In the genomic region with DNA sequence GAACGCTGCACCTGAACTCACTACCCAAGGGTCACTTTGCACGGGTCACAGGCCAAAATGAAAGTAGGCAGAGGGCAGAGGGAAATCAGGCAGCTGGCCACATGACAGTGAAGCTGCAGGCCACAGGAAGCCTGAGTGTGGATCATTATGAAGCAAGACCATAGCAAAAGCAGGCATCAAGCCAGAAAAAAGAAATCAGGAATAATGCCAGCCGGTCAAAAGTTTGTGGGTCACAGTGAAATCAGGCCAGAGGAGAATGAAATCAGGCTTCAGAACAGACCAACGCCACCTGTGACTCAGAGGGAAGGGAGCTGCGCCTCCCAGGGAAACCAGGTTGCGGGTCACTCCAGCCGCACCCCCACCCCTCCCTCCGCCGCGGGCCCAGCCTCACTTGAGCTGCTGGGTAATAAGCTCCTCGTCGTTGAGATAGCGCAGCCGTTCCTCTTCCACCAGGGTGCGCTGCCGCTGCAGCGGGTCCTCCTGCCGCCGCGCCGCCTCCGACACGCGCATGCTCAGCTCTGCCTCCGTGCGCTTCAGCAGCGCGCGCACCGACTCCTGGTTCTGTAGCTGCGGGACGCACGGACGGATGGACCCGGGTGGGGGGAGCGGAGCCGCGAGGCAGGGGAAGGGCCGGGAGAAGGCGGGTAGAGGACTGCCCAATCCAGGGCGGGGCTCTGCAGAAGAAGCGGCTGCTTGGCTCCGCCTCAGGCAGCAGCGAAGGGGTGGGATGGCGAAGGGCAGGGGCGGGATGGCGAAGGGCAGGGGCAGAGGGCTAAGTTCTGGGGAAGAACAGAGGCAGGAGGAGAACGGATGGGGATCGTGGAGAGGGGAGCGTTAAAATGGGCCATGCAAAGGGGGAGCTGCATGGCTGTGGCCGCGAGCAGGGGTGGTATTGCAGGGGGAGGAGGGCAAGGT, we compare ENCODE assay signal across 1 cellular context.
TF ChIP-seq lines count a peak whose summit lies in the region.

No MANE protein-coding gene starts in this region.

TF ChIP-seq in WTC11, 78 proteins besides CTCF, POLR2A, EP300 and RAD21 (continued from another document):
- TF ChIP-seq, protein P1, sequence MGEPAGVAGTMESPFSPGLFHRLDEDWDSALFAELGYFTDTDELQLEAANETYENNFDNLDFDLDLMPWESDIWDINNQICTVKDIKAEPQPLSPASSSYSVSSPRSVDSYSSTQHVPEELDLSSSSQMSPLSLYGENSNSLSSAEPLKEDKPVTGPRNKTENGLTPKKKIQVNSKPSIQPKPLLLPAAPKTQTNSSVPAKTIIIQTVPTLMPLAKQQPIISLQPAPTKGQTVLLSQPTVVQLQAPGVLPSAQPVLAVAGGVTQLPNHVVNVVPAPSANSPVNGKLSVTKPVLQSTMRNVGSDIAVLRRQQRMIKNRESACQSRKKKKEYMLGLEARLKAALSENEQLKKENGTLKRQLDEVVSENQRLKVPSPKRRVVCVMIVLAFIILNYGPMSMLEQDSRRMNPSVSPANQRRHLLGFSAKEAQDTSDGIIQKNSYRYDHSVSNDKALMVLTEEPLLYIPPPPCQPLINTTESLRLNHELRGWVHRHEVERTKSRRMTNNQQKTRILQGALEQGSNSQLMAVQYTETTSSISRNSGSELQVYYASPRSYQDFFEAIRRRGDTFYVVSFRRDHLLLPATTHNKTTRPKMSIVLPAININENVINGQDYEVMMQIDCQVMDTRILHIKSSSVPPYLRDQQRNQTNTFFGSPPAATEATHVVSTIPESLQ (CRISPR knock-in tag; IDR thresholded peaks at IDR 0.05): no peak
- no peak for TF ChIP-seq HMGA2 (CRISPR knock-in tag; IDR thresholded peaks at IDR 0.05)
- TF ChIP-seq FOXK1 (CRISPR knock-in tag; IDR thresholded peaks at IDR 0.05): peak; percentile 26; the same call in 1 of the 2 replicates
- TF ChIP-seq TCF7 (CRISPR knock-in tag; IDR thresholded peaks at IDR 0.05; ENCODE audit: low read depth): no peak
- TF ChIP-seq, protein P2, sequence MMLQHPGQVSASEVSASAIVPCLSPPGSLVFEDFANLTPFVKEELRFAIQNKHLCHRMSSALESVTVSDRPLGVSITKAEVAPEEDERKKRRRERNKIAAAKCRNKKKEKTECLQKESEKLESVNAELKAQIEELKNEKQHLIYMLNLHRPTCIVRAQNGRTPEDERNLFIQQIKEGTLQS (CRISPR knock-in tag; conservative IDR thresholded peaks at IDR 0.05): no peak
- no peak for TF ChIP-seq ZNF416 (CRISPR knock-in tag; IDR thresholded peaks at IDR 0.05)
- TF ChIP-seq, protein P3, sequence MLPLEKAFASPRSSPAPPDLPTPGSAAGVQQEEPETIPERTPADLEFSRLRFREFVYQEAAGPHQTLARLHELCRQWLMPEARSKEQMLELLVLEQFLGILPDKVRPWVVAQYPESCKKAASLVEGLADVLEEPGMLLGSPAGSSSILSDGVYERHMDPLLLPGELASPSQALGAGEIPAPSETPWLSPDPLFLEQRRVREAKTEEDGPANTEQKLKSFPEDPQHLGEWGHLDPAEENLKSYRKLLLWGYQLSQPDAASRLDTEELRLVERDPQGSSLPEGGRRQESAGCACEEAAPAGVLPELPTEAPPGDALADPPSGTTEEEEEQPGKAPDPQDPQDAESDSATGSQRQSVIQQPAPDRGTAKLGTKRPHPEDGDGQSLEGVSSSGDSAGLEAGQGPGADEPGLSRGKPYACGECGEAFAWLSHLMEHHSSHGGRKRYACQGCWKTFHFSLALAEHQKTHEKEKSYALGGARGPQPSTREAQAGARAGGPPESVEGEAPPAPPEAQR (CRISPR knock-in tag; IDR thresholded peaks at IDR 0.05): no peak
- TF ChIP-seq NFE2L1 (CRISPR knock-in tag; IDR thresholded peaks at IDR 0.05): no peak
- TF ChIP-seq, protein P4, sequence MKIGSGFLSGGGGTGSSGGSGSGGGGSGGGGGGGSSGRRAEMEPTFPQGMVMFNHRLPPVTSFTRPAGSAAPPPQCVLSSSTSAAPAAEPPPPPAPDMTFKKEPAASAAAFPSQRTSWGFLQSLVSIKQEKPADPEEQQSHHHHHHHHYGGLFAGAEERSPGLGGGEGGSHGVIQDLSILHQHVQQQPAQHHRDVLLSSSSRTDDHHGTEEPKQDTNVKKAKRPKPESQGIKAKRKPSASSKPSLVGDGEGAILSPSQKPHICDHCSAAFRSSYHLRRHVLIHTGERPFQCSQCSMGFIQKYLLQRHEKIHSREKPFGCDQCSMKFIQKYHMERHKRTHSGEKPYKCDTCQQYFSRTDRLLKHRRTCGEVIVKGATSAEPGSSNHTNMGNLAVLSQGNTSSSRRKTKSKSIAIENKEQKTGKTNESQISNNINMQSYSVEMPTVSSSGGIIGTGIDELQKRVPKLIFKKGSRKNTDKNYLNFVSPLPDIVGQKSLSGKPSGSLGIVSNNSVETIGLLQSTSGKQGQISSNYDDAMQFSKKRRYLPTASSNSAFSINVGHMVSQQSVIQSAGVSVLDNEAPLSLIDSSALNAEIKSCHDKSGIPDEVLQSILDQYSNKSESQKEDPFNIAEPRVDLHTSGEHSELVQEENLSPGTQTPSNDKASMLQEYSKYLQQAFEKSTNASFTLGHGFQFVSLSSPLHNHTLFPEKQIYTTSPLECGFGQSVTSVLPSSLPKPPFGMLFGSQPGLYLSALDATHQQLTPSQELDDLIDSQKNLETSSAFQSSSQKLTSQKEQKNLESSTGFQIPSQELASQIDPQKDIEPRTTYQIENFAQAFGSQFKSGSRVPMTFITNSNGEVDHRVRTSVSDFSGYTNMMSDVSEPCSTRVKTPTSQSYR (CRISPR knock-in tag; IDR thresholded peaks at IDR 0.05): peak; percentile 67; the same call in 1 of the 2 replicates
- TF ChIP-seq, protein P5, sequence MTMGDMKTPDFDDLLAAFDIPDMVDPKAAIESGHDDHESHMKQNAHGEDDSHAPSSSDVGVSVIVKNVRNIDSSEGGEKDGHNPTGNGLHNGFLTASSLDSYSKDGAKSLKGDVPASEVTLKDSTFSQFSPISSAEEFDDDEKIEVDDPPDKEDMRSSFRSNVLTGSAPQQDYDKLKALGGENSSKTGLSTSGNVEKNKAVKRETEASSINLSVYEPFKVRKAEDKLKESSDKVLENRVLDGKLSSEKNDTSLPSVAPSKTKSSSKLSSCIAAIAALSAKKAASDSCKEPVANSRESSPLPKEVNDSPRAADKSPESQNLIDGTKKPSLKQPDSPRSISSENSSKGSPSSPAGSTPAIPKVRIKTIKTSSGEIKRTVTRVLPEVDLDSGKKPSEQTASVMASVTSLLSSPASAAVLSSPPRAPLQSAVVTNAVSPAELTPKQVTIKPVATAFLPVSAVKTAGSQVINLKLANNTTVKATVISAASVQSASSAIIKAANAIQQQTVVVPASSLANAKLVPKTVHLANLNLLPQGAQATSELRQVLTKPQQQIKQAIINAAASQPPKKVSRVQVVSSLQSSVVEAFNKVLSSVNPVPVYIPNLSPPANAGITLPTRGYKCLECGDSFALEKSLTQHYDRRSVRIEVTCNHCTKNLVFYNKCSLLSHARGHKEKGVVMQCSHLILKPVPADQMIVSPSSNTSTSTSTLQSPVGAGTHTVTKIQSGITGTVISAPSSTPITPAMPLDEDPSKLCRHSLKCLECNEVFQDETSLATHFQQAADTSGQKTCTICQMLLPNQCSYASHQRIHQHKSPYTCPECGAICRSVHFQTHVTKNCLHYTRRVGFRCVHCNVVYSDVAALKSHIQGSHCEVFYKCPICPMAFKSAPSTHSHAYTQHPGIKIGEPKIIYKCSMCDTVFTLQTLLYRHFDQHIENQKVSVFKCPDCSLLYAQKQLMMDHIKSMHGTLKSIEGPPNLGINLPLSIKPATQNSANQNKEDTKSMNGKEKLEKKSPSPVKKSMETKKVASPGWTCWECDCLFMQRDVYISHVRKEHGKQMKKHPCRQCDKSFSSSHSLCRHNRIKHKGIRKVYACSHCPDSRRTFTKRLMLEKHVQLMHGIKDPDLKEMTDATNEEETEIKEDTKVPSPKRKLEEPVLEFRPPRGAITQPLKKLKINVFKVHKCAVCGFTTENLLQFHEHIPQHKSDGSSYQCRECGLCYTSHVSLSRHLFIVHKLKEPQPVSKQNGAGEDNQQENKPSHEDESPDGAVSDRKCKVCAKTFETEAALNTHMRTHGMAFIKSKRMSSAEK (CRISPR knock-in tag; IDR thresholded peaks at IDR 0.05; ENCODE audit: borderline replicate concordance): no peak
- peak; percentile 58; the same call in 1 of the 2 replicates for TF ChIP-seq MYBL2 (CRISPR knock-in tag; IDR thresholded peaks at IDR 0.05)
- TF ChIP-seq, protein P6, sequence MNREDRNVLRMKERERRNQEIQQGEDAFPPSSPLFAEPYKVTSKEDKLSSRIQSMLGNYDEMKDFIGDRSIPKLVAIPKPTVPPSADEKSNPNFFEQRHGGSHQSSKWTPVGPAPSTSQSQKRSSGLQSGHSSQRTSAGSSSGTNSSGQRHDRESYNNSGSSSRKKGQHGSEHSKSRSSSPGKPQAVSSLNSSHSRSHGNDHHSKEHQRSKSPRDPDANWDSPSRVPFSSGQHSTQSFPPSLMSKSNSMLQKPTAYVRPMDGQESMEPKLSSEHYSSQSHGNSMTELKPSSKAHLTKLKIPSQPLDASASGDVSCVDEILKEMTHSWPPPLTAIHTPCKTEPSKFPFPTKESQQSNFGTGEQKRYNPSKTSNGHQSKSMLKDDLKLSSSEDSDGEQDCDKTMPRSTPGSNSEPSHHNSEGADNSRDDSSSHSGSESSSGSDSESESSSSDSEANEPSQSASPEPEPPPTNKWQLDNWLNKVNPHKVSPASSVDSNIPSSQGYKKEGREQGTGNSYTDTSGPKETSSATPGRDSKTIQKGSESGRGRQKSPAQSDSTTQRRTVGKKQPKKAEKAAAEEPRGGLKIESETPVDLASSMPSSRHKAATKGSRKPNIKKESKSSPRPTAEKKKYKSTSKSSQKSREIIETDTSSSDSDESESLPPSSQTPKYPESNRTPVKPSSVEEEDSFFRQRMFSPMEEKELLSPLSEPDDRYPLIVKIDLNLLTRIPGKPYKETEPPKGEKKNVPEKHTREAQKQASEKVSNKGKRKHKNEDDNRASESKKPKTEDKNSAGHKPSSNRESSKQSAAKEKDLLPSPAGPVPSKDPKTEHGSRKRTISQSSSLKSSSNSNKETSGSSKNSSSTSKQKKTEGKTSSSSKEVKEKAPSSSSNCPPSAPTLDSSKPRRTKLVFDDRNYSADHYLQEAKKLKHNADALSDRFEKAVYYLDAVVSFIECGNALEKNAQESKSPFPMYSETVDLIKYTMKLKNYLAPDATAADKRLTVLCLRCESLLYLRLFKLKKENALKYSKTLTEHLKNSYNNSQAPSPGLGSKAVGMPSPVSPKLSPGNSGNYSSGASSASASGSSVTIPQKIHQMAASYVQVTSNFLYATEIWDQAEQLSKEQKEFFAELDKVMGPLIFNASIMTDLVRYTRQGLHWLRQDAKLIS (CRISPR knock-in tag; IDR thresholded peaks at IDR 0.05; ENCODE audit: borderline replicate concordance): 0 out of 2 replicates have a peak, but pooled peaks have one; percentile 66
- no peak for TF ChIP-seq OVOL2 (CRISPR knock-in tag; IDR thresholded peaks at IDR 0.05; ENCODE audit: borderline replicate concordance)
- TF ChIP-seq NR2C2 (CRISPR knock-in tag; IDR thresholded peaks at IDR 0.05): no peak
- TF ChIP-seq ATF1 (CRISPR knock-in tag; IDR thresholded peaks at IDR 0.05): no peak
- no peak for TF ChIP-seq ZNF317 (CRISPR knock-in tag; IDR thresholded peaks at IDR 0.05; ENCODE audit: borderline replicate concordance, low read depth)
- TF ChIP-seq, protein P7, sequence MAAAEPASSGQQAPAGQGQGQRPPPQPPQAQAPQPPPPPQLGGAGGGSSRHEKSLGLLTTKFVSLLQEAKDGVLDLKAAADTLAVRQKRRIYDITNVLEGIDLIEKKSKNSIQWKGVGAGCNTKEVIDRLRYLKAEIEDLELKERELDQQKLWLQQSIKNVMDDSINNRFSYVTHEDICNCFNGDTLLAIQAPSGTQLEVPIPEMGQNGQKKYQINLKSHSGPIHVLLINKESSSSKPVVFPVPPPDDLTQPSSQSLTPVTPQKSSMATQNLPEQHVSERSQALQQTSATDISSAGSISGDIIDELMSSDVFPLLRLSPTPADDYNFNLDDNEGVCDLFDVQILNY (CRISPR knock-in tag; IDR thresholded peaks at IDR 0.05): peak; percentile 92
- TF ChIP-seq, protein P8, sequence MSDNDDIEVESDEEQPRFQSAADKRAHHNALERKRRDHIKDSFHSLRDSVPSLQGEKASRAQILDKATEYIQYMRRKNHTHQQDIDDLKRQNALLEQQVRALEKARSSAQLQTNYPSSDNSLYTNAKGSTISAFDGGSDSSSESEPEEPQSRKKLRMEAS (CRISPR knock-in tag; IDR thresholded peaks at IDR 0.05): peak; percentile 84
- TF ChIP-seq IRF2 (CRISPR knock-in tag; IDR thresholded peaks at IDR 0.05; ENCODE audit: borderline replicate concordance, low read depth): no peak
